ENCODE assay signal across 9 cellular contexts in the genomic region with DNA sequence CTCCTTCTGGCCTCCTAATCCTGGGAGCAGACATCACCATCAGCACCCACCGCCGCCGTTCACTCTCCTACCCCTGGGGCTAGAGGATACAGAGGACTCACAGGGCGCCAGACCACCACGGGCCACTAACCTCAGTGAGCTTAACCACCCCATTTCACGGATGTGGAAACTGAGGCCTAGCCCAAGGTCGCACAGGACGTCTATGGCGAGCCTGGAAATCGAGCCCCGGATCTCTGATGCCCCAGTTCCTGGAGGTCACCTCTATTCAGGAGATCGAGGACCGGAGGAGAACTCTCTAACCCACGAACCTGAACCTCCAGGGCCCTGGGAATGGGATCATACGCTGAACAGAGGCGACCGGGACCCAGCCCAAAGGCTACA. TPM values are rescaled to one million over a fixed set of nuclear protein-coding genes. Genes with fewer than 3 reads are reported as not detected.
DNase-seq lines count a peak whose midpoint lies in the region; ATAC-seq and TF ChIP-seq lines count a peak whose summit lies in the region.
"Had no signal": no experiment of that assay in that cellular context is flagged by ENCODE, and none has a peak within 500 bp of the region (broad histone marks: within the 10 kb centered on the region; RNA-seq: fewer than 3 reads in every experiment).

No MANE protein-coding gene starts in this region.

- H3K79me2 ChIP-seq in GM23248 (ENCODE audit: insufficient read depth) (peaks cover 21% of the 10 kb centered on the region), SU-DHL-6 (ENCODE audit: insufficient read depth, low read length) (peaks cover 25% of the 10 kb centered on the region)

- H4K20me1 ChIP-seq in GM23248 (ENCODE audit: insufficient read depth): no peaks in the 10 kb centered on the region
- no peaks in the 10 kb centered on the region; the same call in 1 of the 2 replicates for H4K20me1 ChIP-seq in SU-DHL-6 (ENCODE audit: low read depth, low read length)

- H3K9me2 ChIP-seq in GM23248 (ENCODE audit: insufficient read depth) (no peaks in the 10 kb centered on the region), SU-DHL-6 (replicated peaks; ENCODE audit: insufficient read depth, low read length) (no peaks in the 10 kb centered on the region)

- TF ChIP-seq CTCF in SU-DHL-6 (IDR thresholded peaks at IDR 0.05; ENCODE audit: insufficient read depth, low read length, poor library complexity, severe bottlenecking): no peak
- TF ChIP-seq CTCF in fibroblast of pulmonary artery (IDR thresholded peaks at IDR 0.05; ENCODE audit: low read length, missing control alignments): no peak
- TF ChIP-seq CTCF in prostate gland (IDR thresholded peaks at IDR 0.05): no peak

- intact Hi-C loops in prostate gland (cut with DNase I): no loop called here

- H3K27me3 ChIP-seq in GM23248 (replicated peaks; ENCODE audit: insufficient read depth): no peaks in the 10 kb centered on the region
- H3K27me3 ChIP-seq in SU-DHL-6 (ENCODE audit: low read length): no peaks in the 10 kb centered on the region
- no peaks in the 10 kb centered on the region for H3K27me3 ChIP-seq in prostate gland (replicated peaks; ENCODE audit: insufficient read depth)

- H3K4me1 ChIP-seq in GM23248 (ENCODE audit: insufficient read depth) (0 out of 2 replicates have a peak, but pooled peaks cover 5% of the 10 kb centered on the region), prostate gland (replicated peaks) (peaks cover 5% of the 10 kb centered on the region)

- peak overlapping the region; percentile 97 for H2AFZ ChIP-seq in GM23248
- peak overlapping the region; percentile 47 for H2AFZ ChIP-seq in SU-DHL-6 (ENCODE audit: low read depth, low read length, severe bottlenecking)

- H3F3A ChIP-seq in GM23248 (ENCODE audit: insufficient read depth) (no peaks in the 10 kb centered on the region), SU-DHL-6 (ENCODE audit: insufficient read depth) (peaks cover 7% of the 10 kb centered on the region; the same call in 1 of the 2 replicates)

- H3K27ac ChIP-seq in GM23248 (peak overlapping the region; percentile 19; the same call in 1 of the 2 replicates), SU-DHL-6 (ENCODE audit: low read depth, low read length) (peak overlapping the region; percentile 62), prostate gland (peak overlapping the region; percentile 0 to 46)

- TF ChIP-seq POLR2A in prostate gland (IDR thresholded peaks at IDR 0.05): no peak

- H3K4me3 ChIP-seq in GM23248 (peak overlapping the region; percentile 90), SU-DHL-6 (ENCODE audit: insufficient read depth, low read length, poor library complexity, severe bottlenecking) (peak overlapping the region; percentile 97), fibroblast of pulmonary artery (replicated peaks; ENCODE audit: low read depth, low read length) (peak overlapping the region; percentile 80), prostate gland (peak overlapping the region; percentile 48 to 53)

- no peaks in the 10 kb centered on the region for H3K36me3 ChIP-seq in GM23248 (ENCODE audit: low read depth)
- no peaks in the 10 kb centered on the region for H3K36me3 ChIP-seq in SU-DHL-6 (ENCODE audit: low read length)
- H3K36me3 ChIP-seq in prostate gland: no peaks in the 10 kb centered on the region

- H3K4me2 ChIP-seq in GM23248 (ENCODE audit: unreplicated experiment): peak overlapping the region; percentile 85
- peak overlapping the region; percentile 82 for H3K4me2 ChIP-seq in SU-DHL-6 (ENCODE audit: low read depth, low read length, poor library complexity, severe bottlenecking)

- H3K9ac ChIP-seq in GM23248 (peak overlapping the region; percentile 81), SU-DHL-6 (ENCODE audit: low read length) (peak overlapping the region; percentile 99)

- DNase-seq in GM23248 (no peak), fibroblast of pulmonary artery (ENCODE audit: low read depth) (no peak), prostate gland (ENCODE audit: low spot score) (no peak), NCI-H1436 treated with DMSO at 0.1 percent for 48 hours (lab: John Stamatoyannopoulos, UW) (no peak), dedifferentiated amniotic fluid mesenchymal stem cell (ENCODE audit: extremely low spot score) (no peak)

- in situ Hi-C loops in GM23248 (cut with MboI): no loop called here

- ATAC-seq in HG02970 (IDR thresholded peaks at IDR 0.05; ENCODE audit: low FRiP score, unreplicated experiment) (no peak), GM21360 (IDR thresholded peaks at IDR 0.05; ENCODE audit: unreplicated experiment) (no peak)

- 2 to 4% methylated on average over 17 of the region's 17 CpGs for WGBS in GM23248 (ENCODE audit: low coverage in 1 of 2, low lambda C conversion rate in 2 of 2, missing lambda C conversion rate in 2 of 2), 2 experiments
- WGBS in prostate gland: 1% methylated on average over 15 of the region's 17 CpGs

- H3K9me3 ChIP-seq in GM23248 (ENCODE audit: low read depth) (no peaks in the 10 kb centered on the region), SU-DHL-6 (ENCODE audit: insufficient read depth, low read length) (no peaks in the 10 kb centered on the region), prostate gland (no peaks in the 10 kb centered on the region)

RNA-seq across cellular contexts. Expression of a gene that starts 0.3 kb away (rescaled TPM):
- total RNA-seq in GM23248 (2014; rRNA removed; shearing (Covaris generic)): 29.0 and 48.3 TPM in 2 replicates
- 73.4 and 78.3 TPM in 2 replicates for polyA plus RNA-seq in GM23248 (2016; fragmentation: Nextera tagmentation; extraction: Ambion mirVana)
- total RNA-seq in prostate gland: 10 to 100 TPM; 35.2 to 44.3 TPM

RNA-seq across cellular contexts. Expression of a gene that starts 7.2 kb away (rescaled TPM):
- total RNA-seq in GM23248 (2014; rRNA removed; shearing (Covaris generic)): not detected in 2 replicates
- polyA plus RNA-seq in GM23248 (2016; fragmentation: Nextera tagmentation; extraction: Ambion mirVana): not detected in 2 replicates
- total RNA-seq in prostate gland: 1 to 10 TPM in 1 of 2 donors, not detected in 1; 1.4 TPM
- total RNA-seq: subcutaneous adipose tissue had no signal

RNA-seq across cellular contexts. Expression of a gene that starts 14.7 kb away (rescaled TPM):
- total RNA-seq in GM23248 (2014; rRNA removed; shearing (Covaris generic)): 6.2 and 9.3 TPM in 2 replicates
- 7.1 and 7.7 TPM in 2 replicates for polyA plus RNA-seq in GM23248 (2016; fragmentation: Nextera tagmentation; extraction: Ambion mirVana)
- total RNA-seq in prostate gland: 10 to 100 TPM; 18.2 to 20.9 TPM

RNA-seq across cellular contexts. Expression of a gene that starts 37.3 kb away (rescaled TPM):
- total RNA-seq in GM23248 (2014; rRNA removed; shearing (Covaris generic)): 32.8 and 41.5 TPM in 2 replicates
- 74.0 and 75.9 TPM in 2 replicates for polyA plus RNA-seq in GM23248 (2016; fragmentation: Nextera tagmentation; extraction: Ambion mirVana)
- 10 to 100 TPM; 42.3 to 44.6 TPM for total RNA-seq in prostate gland
